ENCODE assay signal across 1 cellular context in genomic region chr2:177263451-177264208, GRCh38.
A peak's percentile ranks its signal among the peaks of the same experiment; 100 is the strongest.
TF ChIP-seq lines count a peak whose summit lies in the region.

No MANE protein-coding gene starts in this region.

TF ChIP-seq in K562, 482 proteins besides CTCF, POLR2A, EP300 and RAD21 (continued from another document and continues in another):
- TF ChIP-seq FOXO4 (CRISPR knock-in tag; IDR thresholded peaks at IDR 0.05), result no peak
- peak; percentile 94 for TF ChIP-seq MTA3 (IDR thresholded peaks at IDR 0.05; ENCODE audit: borderline replicate concordance)
- no peak for TF ChIP-seq SAFB2 (IDR thresholded peaks at IDR 0.05; ENCODE audit: borderline replicate concordance, low read depth, low read length, severe bottlenecking)
- no peak for TF ChIP-seq DDX20 (tag; IDR thresholded peaks at IDR 0.05; ENCODE audit: low read depth)
- TF ChIP-seq ZZZ3 (IDR thresholded peaks at IDR 0.05), result no peak
- peak; percentile 76 for TF ChIP-seq ZNF24 (IDR thresholded peaks at IDR 0.05)
- TF ChIP-seq ZEB2 (IDR thresholded peaks at IDR 0.05), result peak; percentile 53; the same call in 1 of the 2 replicates
- TF ChIP-seq ATF7 (IDR thresholded peaks at IDR 0.05), result peak; percentile 77
- peak in 2 of 3 experiments; percentile 73 to 77 for TF ChIP-seq YY1 (IDR thresholded peaks at IDR 0.05; ENCODE audit: borderline replicate concordance in 1 of 3, control insufficient read depth in 1 of 3, extremely low read depth in 1 of 3, insufficient read depth in 3 of 3, insufficient read length in 1 of 3, insufficient replicate concordance in 2 of 3, low read depth in 1 of 3, low read length in 2 of 3)
- TF ChIP-seq JUN (IDR thresholded peaks at IDR 0.05; ENCODE audit: borderline replicate concordance, low read depth, low read length), result peak; percentile 77; the same call in 1 of the 2 replicates
- TF ChIP-seq JUN (CRISPR knock-in tag; IDR thresholded peaks at IDR 0.05; ENCODE audit: borderline replicate concordance), result no peak
- no peak for TF ChIP-seq HOXB6 (CRISPR knock-in tag; IDR thresholded peaks at IDR 0.05; ENCODE audit: borderline replicate concordance)
- TF ChIP-seq POLR2AphosphoS5 (IDR thresholded peaks at IDR 0.05; ENCODE audit: control insufficient read depth, insufficient read depth, low read depth, low read length), result peak; percentile 54
- 0 out of 2 replicates have a peak, but pooled peaks have one; percentile 67 for TF ChIP-seq HIVEP1 (CRISPR knock-in tag; IDR thresholded peaks at IDR 0.05)
- no peak for TF ChIP-seq MYBL2 (IDR thresholded peaks at IDR 0.05; ENCODE audit: low read depth)
- TF ChIP-seq MYBL2 (CRISPR knock-in tag; IDR thresholded peaks at IDR 0.05; ENCODE audit: borderline replicate concordance), result no peak
- no peak for TF ChIP-seq PYGO2 (tag; IDR thresholded peaks at IDR 0.05)
- TF ChIP-seq MTF1 (CRISPR knock-in tag; IDR thresholded peaks at IDR 0.05; ENCODE audit: borderline replicate concordance), result no peak
- no peak for TF ChIP-seq CBX8 (IDR thresholded peaks at IDR 0.05; ENCODE audit: borderline replicate concordance, extremely low read depth, low read depth, low read length, poor library complexity, severe bottlenecking)
- peak; percentile 9; the same call in 1 of the 2 replicates for TF ChIP-seq SRSF1 (IDR thresholded peaks at IDR 0.05; ENCODE audit: low read depth, low read length)
- peak; percentile 67 for TF ChIP-seq HDAC3 (IDR thresholded peaks at IDR 0.05; ENCODE audit: borderline replicate concordance, partially characterized antibody)
- peak; percentile 38 for TF ChIP-seq RBM39 (optimal IDR thresholded peaks at IDR 0.05; ENCODE audit: low read depth, low read length)
- TF ChIP-seq PRMT5 (CRISPR knock-in tag; IDR thresholded peaks at IDR 0.05), result no peak; the same call in 1 of the 2 replicates
- no peak for TF ChIP-seq ZNF740 (CRISPR knock-in tag; IDR thresholded peaks at IDR 0.05)
- no peak for TF ChIP-seq ZNF740 (tag; IDR thresholded peaks at IDR 0.05)
- no peak for TF ChIP-seq E4F1 (CRISPR knock-in tag; IDR thresholded peaks at IDR 0.05; ENCODE audit: borderline replicate concordance)
- no peak for TF ChIP-seq NCOA4 (IDR thresholded peaks at IDR 0.05; ENCODE audit: partially characterized antibody)
- no peak for TF ChIP-seq NR2F6 (CRISPR knock-in tag; IDR thresholded peaks at IDR 0.05)
- peak; percentile 62; the same call in 1 of the 2 replicates for TF ChIP-seq BCOR (IDR thresholded peaks at IDR 0.05)
- no peak; the same call in 1 of the 2 replicates for TF ChIP-seq ZNF143 (CRISPR knock-in tag; IDR thresholded peaks at IDR 0.05)
- peak; percentile 62 for TF ChIP-seq KAT2B (IDR thresholded peaks at IDR 0.05; ENCODE audit: low read depth, low read length)
- peak; percentile 49 for TF ChIP-seq E2F8 (IDR thresholded peaks at IDR 0.05; ENCODE audit: low read depth, partially characterized antibody)
- TF ChIP-seq, protein P1, sequence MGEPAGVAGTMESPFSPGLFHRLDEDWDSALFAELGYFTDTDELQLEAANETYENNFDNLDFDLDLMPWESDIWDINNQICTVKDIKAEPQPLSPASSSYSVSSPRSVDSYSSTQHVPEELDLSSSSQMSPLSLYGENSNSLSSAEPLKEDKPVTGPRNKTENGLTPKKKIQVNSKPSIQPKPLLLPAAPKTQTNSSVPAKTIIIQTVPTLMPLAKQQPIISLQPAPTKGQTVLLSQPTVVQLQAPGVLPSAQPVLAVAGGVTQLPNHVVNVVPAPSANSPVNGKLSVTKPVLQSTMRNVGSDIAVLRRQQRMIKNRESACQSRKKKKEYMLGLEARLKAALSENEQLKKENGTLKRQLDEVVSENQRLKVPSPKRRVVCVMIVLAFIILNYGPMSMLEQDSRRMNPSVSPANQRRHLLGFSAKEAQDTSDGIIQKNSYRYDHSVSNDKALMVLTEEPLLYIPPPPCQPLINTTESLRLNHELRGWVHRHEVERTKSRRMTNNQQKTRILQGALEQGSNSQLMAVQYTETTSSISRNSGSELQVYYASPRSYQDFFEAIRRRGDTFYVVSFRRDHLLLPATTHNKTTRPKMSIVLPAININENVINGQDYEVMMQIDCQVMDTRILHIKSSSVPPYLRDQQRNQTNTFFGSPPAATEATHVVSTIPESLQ (CRISPR knock-in tag; IDR thresholded peaks at IDR 0.05), result 0 out of 2 replicates have a peak, but pooled peaks have one; percentile 25
- TF ChIP-seq ZNF41 (CRISPR knock-in tag; conservative IDR thresholded peaks at IDR 0.05), result peak; percentile 68; the same call in 1 of the 2 replicates
- TF ChIP-seq TEAD2 (tag; IDR thresholded peaks at IDR 0.05), result no peak
- TF ChIP-seq GATAD2A (IDR thresholded peaks at IDR 0.05), result peak; percentile 76
- TF ChIP-seq HDGF (IDR thresholded peaks at IDR 0.05), result no peak
- no peak; the same call in 1 of the 2 replicates for TF ChIP-seq KLF13 (tag; IDR thresholded peaks at IDR 0.05; ENCODE audit: borderline replicate concordance, low read depth)
- TF ChIP-seq DPF2 (IDR thresholded peaks at IDR 0.05), result peak; percentile 76
- TF ChIP-seq PRPF4 (IDR thresholded peaks at IDR 0.05; ENCODE audit: insufficient read depth, low read depth, low read length, poor library complexity, severe bottlenecking), result peak; percentile 96
- no peak for TF ChIP-seq ZFP1 (CRISPR knock-in tag; IDR thresholded peaks at IDR 0.05)
- TF ChIP-seq PTBP1 (IDR thresholded peaks at IDR 0.05; ENCODE audit: low read depth, low read length), result peak; percentile 70; the same call in 1 of the 2 replicates
- peak; percentile 94 for TF ChIP-seq BRD9 (IDR thresholded peaks at IDR 0.05; ENCODE audit: low read depth, partially characterized antibody)
- TF ChIP-seq ZNF668 (CRISPR knock-in tag; IDR thresholded peaks at IDR 0.05), result no peak
- peak; percentile 81 for TF ChIP-seq MAFG (tag; conservative IDR thresholded peaks at IDR 0.05)
- no peak for TF ChIP-seq MIER1 (IDR thresholded peaks at IDR 0.05; ENCODE audit: low read depth)
- peak; percentile 40; the same call in 1 of the 2 replicates for TF ChIP-seq RFX5 (IDR thresholded peaks at IDR 0.05; ENCODE audit: low read depth, low read length)
- no peak for TF ChIP-seq ADNP (tag; IDR thresholded peaks at IDR 0.05)
- peak; percentile 75; the same call in 1 of the 2 replicates for TF ChIP-seq IRF2 (CRISPR knock-in tag; IDR thresholded peaks at IDR 0.05)
- no peak for TF ChIP-seq ZNF695 (CRISPR knock-in tag; IDR thresholded peaks at IDR 0.05)
- TF ChIP-seq SFPQ (IDR thresholded peaks at IDR 0.05; ENCODE audit: low read depth, low read length), result no peak
- peak; percentile 31; the same call in 1 of the 2 replicates for TF ChIP-seq ZNF354B (CRISPR knock-in tag; IDR thresholded peaks at IDR 0.05)
- TF ChIP-seq ESRRB (CRISPR knock-in tag; IDR thresholded peaks at IDR 0.05; ENCODE audit: borderline replicate concordance), result no peak
- no peak for TF ChIP-seq HES1 (IDR thresholded peaks at IDR 0.05; ENCODE audit: low read depth)
- no peak for TF ChIP-seq SMARCB1 (IDR thresholded peaks at IDR 0.05; ENCODE audit: insufficient read length, low read depth)
- TF ChIP-seq ATF1 (CRISPR knock-in tag; IDR thresholded peaks at IDR 0.05), result no peak; the same call in 1 of the 2 replicates
- TF ChIP-seq ATF1 (tag; IDR thresholded peaks at IDR 0.05), result peak; percentile 90
- no peak for TF ChIP-seq ZNF277 (CRISPR knock-in tag; IDR thresholded peaks at IDR 0.05; ENCODE audit: borderline replicate concordance)
- TF ChIP-seq RCOR1 (IDR thresholded peaks at IDR 0.05; ENCODE audit: borderline replicate concordance in 1 of 2, low read depth in 2 of 2, low read length in 2 of 2), result peak; percentile 56 to 92; a peak in 3 of 4 replicates
- TF ChIP-seq ZNF263 (CRISPR knock-in tag; IDR thresholded peaks at IDR 0.05; ENCODE audit: borderline replicate concordance), result no peak
- TF ChIP-seq ILK (tag; IDR thresholded peaks at IDR 0.05; ENCODE audit: borderline replicate concordance, low read depth), result no peak
- peak; percentile 37; the same call in 1 of the 2 replicates for TF ChIP-seq ZNF583 (CRISPR knock-in tag; IDR thresholded peaks at IDR 0.05)
- peak; percentile 36; the same call in 1 of the 2 replicates for TF ChIP-seq ZNF121 (CRISPR knock-in tag; conservative IDR thresholded peaks at IDR 0.05)
